In the genomic region with DNA sequence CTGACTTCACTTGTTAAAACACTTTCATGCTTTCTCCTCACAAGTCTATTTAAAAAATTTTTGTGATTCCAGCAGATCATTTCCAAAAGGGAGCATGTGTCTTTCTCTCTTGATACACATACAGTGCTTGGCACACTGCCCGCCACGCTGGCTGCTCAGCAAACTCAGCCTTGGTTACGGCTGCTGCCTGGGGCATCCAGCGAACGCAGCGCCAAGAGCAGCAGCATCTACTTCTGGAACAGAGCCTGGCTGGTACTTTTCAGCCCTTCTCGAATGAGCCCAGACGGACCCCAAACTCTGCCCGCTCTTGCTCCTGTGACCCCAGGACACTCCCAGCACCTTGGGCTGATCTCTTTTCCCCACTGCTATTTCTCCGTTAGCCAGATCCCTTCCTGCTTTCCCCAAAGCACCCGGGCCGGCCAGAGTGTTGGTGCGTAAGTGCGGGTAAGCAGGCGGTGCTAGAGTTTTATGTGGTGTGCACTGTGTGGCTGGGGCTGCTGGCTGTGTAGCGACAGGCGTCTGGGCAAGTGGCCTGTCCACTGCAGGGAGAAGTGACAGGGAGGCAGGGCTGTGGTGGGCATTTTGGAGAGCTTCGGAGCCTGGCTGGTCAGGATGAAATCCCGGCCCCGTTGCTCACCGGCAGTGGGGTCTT, we compare ENCODE assay signal across 1 cellular context.
TF ChIP-seq lines count a peak whose summit lies in the region.

No MANE protein-coding gene starts in this region.

TF ChIP-seq in SK-N-SH, 30 proteins besides CTCF, POLR2A, EP300 and RAD21 (continued from another document):
- TF ChIP-seq, protein P1, sequence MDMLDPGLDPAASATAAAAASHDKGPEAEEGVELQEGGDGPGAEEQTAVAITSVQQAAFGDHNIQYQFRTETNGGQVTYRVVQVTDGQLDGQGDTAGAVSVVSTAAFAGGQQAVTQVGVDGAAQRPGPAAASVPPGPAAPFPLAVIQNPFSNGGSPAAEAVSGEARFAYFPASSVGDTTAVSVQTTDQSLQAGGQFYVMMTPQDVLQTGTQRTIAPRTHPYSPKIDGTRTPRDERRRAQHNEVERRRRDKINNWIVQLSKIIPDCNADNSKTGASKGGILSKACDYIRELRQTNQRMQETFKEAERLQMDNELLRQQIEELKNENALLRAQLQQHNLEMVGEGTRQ (IDR thresholded peaks at IDR 0.05; ENCODE audit: borderline replicate concordance, low read depth, low read length): no peak
- peak; percentile 84 for TF ChIP-seq MXI1 (IDR thresholded peaks at IDR 0.05; ENCODE audit: low read depth, low read length)
